Comparison of ENCODE assay signal across 21 cellular contexts in genomic region chr3:104642827-104643226, GRCh38.
DNase-seq lines count a peak whose midpoint lies in the region; ATAC-seq and TF ChIP-seq lines count a peak whose summit lies in the region.
"Had no signal": no experiment of that assay in that cellular context is flagged by ENCODE, and none has a peak within 500 bp of the region (broad histone marks: within the 10 kb centered on the region; RNA-seq: fewer than 3 reads in every experiment).

No MANE protein-coding gene starts in this region.

- H3K36me3 ChIP-seq in A673 (ENCODE audit: insufficient read depth, low read length, poor library complexity, severe bottlenecking) (no peaks in the 10 kb centered on the region), SK-N-MC (ENCODE audit: insufficient read depth, low read length) (no peaks in the 10 kb centered on the region), left lung (no peaks in the 10 kb centered on the region)
- H3K36me3 ChIP-seq: BLaER1 treated with 17β-estradiol and CSF1 and Interleukin-3, amounts not matched to agents 10 nM and 100 nM; HAP-1 had no signal

- intact Hi-C loops in A673 (cut with micrococcal nuclease; ENCODE audit: unreplicated experiment) (no loop called here), left lung (cut with DNase I) (no loop called here)

- no TSS peak for BruUV-seq in A673 (replicated peaks; lab: Mats Ljungman, UMichigan)

- peak; percentile 92 for DNase-seq in A673 (ENCODE audit: low spot score)
- peak; percentile 21 for DNase-seq in NCI-H146 treated with DMSO at 0.1 percent for 48 hours (lab: John Stamatoyannopoulos, UW; ENCODE audit: unreplicated experiment)
- DNase-seq in SK-N-MC (ENCODE audit: low read depth, low spot score) = peak; percentile 42
- peak; percentile 24 for DNase-seq in left kidney (ENCODE audit: low read depth, low spot score)
- no peak for DNase-seq in left lung
- no peak for DNase-seq in cerebellar nuclear complex (lab: John Stamatoyannopoulos, UW)
- DNase-seq: CD8-positive, alpha-beta T cell; GDM1; GM23248; IMR-90; NCI-H1048; NCI-H1694; NCI-H2107; NCI-H524 treated with DMSO at 0.1 percent for 48 hours; OCI-M1; Right ventricle myocardium superior; T-cell had no signal

- ATAC-seq in GM21360 (IDR thresholded peaks at IDR 0.05; ENCODE audit: unreplicated experiment) (no peak), left lung (no peak), HG03045 (IDR thresholded peaks at IDR 0.05; ENCODE audit: unreplicated experiment) (no peak)
- ATAC-seq: CD8-positive, alpha-beta T cell; T-cell had no signal

- H3K4me3 ChIP-seq in A673 (ENCODE audit: low read depth, low read length, poor library complexity, severe bottlenecking) (no peak overlapping the region), SK-N-MC (no peak overlapping the region), left lung (no peak overlapping the region)
- H3K4me3 ChIP-seq: BLaER1 treated with 17β-estradiol and CSF1 and Interleukin-3, amounts not matched to agents 10 nM and 100 nM; GM23248; HAP-1 had no signal

- H3K27ac ChIP-seq in A673 (ENCODE audit: low read depth, low read length, poor library complexity, severe bottlenecking) (no peak overlapping the region), SK-N-MC (no peak overlapping the region), left lung (no peak overlapping the region)
- H3K27ac ChIP-seq: BLaER1 treated with 17β-estradiol and CSF1 and Interleukin-3, amounts not matched to agents 10 nM and 100 nM; GM23248 had no signal

- H3K4me1 ChIP-seq in A673 (ENCODE audit: insufficient read depth, low read length, poor library complexity, severe bottlenecking) (peaks cover 13% of the 10 kb centered on the region), left lung (no peaks in the 10 kb centered on the region)
- H3K4me1 ChIP-seq: BLaER1 treated with 17β-estradiol and CSF1 and Interleukin-3, amounts not matched to agents 10 nM and 100 nM; HAP-1 had no signal

- TF ChIP-seq CTCF in A673 (conservative IDR thresholded peaks at IDR 0.05; ENCODE audit: low read depth, low read length) (no peak), left lung (IDR thresholded peaks at IDR 0.05) (no peak)

- CTCF ChIA-PET in A673 (lab: Charles Lee) = no interaction called here

- POLR2A ChIA-PET in A673 (lab: Charles Lee; ENCODE audit: low non-redundant PET) = interaction anchor here (0.7 kb wide), 1 partner anchor 387 kb away, joined by 4 read pairs; no protein-coding TSS in a partner anchor

- peaks cover 11% of the 10 kb centered on the region for H3K27me3 ChIP-seq in A673 (replicated peaks; ENCODE audit: insufficient read depth, low read depth, low read length, poor library complexity)
- no peaks in the 10 kb centered on the region for H3K27me3 ChIP-seq in left lung
- H3K27me3 ChIP-seq: BLaER1 treated with 17β-estradiol and CSF1 and Interleukin-3, amounts not matched to agents 10 nM and 100 nM had no signal

- H3K9me3 ChIP-seq in A673 (ENCODE audit: low read depth, low read length, poor library complexity, severe bottlenecking) = peaks cover 10% of the 10 kb centered on the region
- no peaks in the 10 kb centered on the region; the same call in 1 of the 2 replicates for H3K9me3 ChIP-seq in SK-N-MC (ENCODE audit: low read depth, low read length)
- peaks cover 0 to 13% of the 10 kb centered on the region in 2 donors for H3K9me3 ChIP-seq in left lung
- H3K9me3 ChIP-seq: HAP-1 had no signal

- H3K9ac ChIP-seq in SK-N-MC (ENCODE audit: insufficient read length) = no peak overlapping the region
- H3K9ac ChIP-seq: BLaER1 treated with 17β-estradiol and CSF1 and Interleukin-3, amounts not matched to agents 10 nM and 100 nM; GM23248 had no signal

Comparison
In these comparisons a context has a peak if more than half of its experiments do, and no peak if none do; other contexts are left out.
1. DNase-seq: peak in A673 (single experiment), NCI-H146 treated with DMSO at 0.1 percent for 48 hours (single experiment), SK-N-MC (single experiment) and left kidney (single experiment); none in left lung (0 of 2) and cerebellar nuclear complex (0 of 2).